Comparison of ENCODE assay signal across 18 cellular contexts in the genomic region with DNA sequence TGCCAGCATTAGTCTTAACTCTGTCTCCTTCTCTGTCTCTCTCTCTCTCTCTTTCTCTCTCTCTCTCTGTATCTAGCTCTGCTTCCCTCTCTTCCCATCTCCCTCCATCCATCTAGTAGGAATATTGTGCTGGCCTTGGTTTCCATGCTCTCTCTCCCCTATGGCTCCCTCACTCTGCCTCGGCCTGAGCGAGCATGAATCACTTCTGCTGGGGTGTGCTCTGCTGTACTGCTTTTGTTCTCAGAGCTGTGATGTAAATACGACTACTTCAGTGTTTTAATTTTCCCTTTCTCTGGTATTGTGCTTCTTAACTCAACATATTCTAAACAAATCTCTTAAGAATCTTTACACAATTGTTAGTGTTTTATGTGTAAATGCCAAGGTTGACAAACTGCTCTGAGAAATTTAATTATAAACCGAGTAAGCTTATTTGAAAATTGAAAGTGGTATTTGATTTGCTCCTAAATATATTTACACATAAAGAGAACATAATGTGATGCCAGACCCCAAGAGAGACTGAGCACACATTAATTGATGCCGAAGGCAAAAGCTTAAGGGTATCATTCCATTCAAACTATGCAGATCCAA.
DNase-seq lines count a peak whose midpoint lies in the region; FAIRE-seq and TF ChIP-seq lines count a peak whose summit lies in the region.
"Had no signal": no experiment of that assay in that cellular context is flagged by ENCODE, and none has a peak within 500 bp of the region (broad histone marks: within the 10 kb centered on the region; RNA-seq: fewer than 3 reads in every experiment).

No MANE protein-coding gene starts in this region.

- no peak overlapping the region for H3K4me3 ChIP-seq in coronary artery
- H3K4me3 ChIP-seq: left lung, vagina had no signal

- no peaks in the 10 kb centered on the region for H3K4me1 Mint-ChIP-seq in activated T-helper 1 cell treated with anti-CD3 and anti-CD28 coated beads, Interleukin-12 subunit alpha, Interleukin-12 subunit beta, Interleukin-2, Interleukin-4 antibody, amounts not matched to agents 30 ng/mL and 10 ng/mL and 1 ng/mL, durations not matched to agents 14 hours and 24 hours and 36 hours (ENCODE audit: low read depth)
- H3K4me1 Mint-ChIP-seq: activated naive CD4-positive, alpha-beta T cell treated with anti-CD3 and anti-CD28 coated beads, Interleukin-2, amount 50 U/mL, for 24 hours had no signal

- no peaks in the 10 kb centered on the region for H3K36me3 Mint-ChIP-seq in activated T-helper 1 cell treated with anti-CD3 and anti-CD28 coated beads, Interleukin-12 subunit alpha, Interleukin-12 subunit beta, Interleukin-2, Interleukin-4 antibody, amounts not matched to agents 30 ng/mL and 10 ng/mL and 1 ng/mL, durations not matched to agents 14 hours and 24 hours and 36 hours (ENCODE audit: low read depth)

- DNase-seq in GM12891 (ENCODE audit: insufficient read length, low spot score) (no peak), NCI-H1436 treated with DMSO at 0.1 percent for 48 hours (lab: John Stamatoyannopoulos, UW) (peak; percentile 31), astrocyte of the hippocampus (ENCODE audit: low read depth, low spot score) (peak; percentile 65), iris pigment epithelial cell (ENCODE audit: low read depth) (peak; percentile 64), coronary artery (ENCODE audit: low spot score) (no peak), hippocampal formation (lab: John Stamatoyannopoulos, UW) (no peak), NOMO-1 treated with dmso at 0.1 percent for 144 hours (lab: John Stamatoyannopoulos, UW; ENCODE audit: unreplicated experiment) (no peak)
- no peak for DNase-seq in activated T-helper 1 cell treated with anti-CD3 and anti-CD28 coated beads, Interleukin-12 subunit alpha, Interleukin-12 subunit beta, Interleukin-2, Interleukin-4 antibody, amounts not matched to agents 30 ng/mL and 10 ng/mL and 1 ng/mL, durations not matched to agents 14 hours and 24 hours and 36 hours (ENCODE audit: low spot score)
- DNase-seq: H7; left lung; MV-4-11; naive thymus-derived CD8-positive, alpha-beta T cell; NCI-H526; RPMI8226; stimulated activated CD4-positive, alpha-beta T cell treated with anti-CD3 and anti-CD28 coated beads, Interleukin-15, amount 100 ng/mL, for 24 hours; T-helper 17 cell had no signal

- peaks cover 4% of the 10 kb centered on the region for H3K9me3 Mint-ChIP-seq in activated T-helper 1 cell treated with anti-CD3 and anti-CD28 coated beads, Interleukin-12 subunit alpha, Interleukin-12 subunit beta, Interleukin-2, Interleukin-4 antibody, amounts not matched to agents 30 ng/mL and 10 ng/mL and 1 ng/mL, durations not matched to agents 14 hours and 24 hours and 36 hours

- FAIRE-seq in GM12891 (lab: Jason Lieb, UNC): peak; percentile 20

- TF ChIP-seq CTCF in coronary artery (IDR thresholded peaks at IDR 0.05): no peak

- no peak overlapping the region for H3K27ac Mint-ChIP-seq in activated T-helper 1 cell treated with anti-CD3 and anti-CD28 coated beads, Interleukin-12 subunit alpha, Interleukin-12 subunit beta, Interleukin-2, Interleukin-4 antibody, amounts not matched to agents 30 ng/mL and 10 ng/mL and 1 ng/mL, durations not matched to agents 14 hours and 24 hours and 36 hours
- H3K27ac Mint-ChIP-seq: activated naive CD4-positive, alpha-beta T cell treated with anti-CD3 and anti-CD28 coated beads, Interleukin-2, amount 50 U/mL, for 24 hours; naive thymus-derived CD8-positive, alpha-beta T cell; T-helper 17 cell had no signal

- no peaks in the 10 kb centered on the region for H3K27me3 Mint-ChIP-seq in activated T-helper 1 cell treated with anti-CD3 and anti-CD28 coated beads, Interleukin-12 subunit alpha, Interleukin-12 subunit beta, Interleukin-2, Interleukin-4 antibody, amounts not matched to agents 30 ng/mL and 10 ng/mL and 1 ng/mL, durations not matched to agents 14 hours and 24 hours and 36 hours (ENCODE audit: insufficient read depth)
- H3K27me3 Mint-ChIP-seq: activated naive CD4-positive, alpha-beta T cell treated with anti-CD3 and anti-CD28 coated beads, Interleukin-2, amount 50 U/mL, for 24 hours; naive thymus-derived CD8-positive, alpha-beta T cell had no signal

- intact Hi-C loops in activated T-helper 1 cell treated with anti-CD3 and anti-CD28 coated beads, Interleukin-12 subunit alpha, Interleukin-12 subunit beta, Interleukin-2, Interleukin-4 antibody, amounts not matched to agents 30 ng/mL and 10 ng/mL and 1 ng/mL, durations not matched to agents 14 hours and 24 hours and 36 hours (cut with micrococcal nuclease): no loop called here

- no peak overlapping the region for H3K4me3 Mint-ChIP-seq in activated T-helper 1 cell treated with anti-CD3 and anti-CD28 coated beads, Interleukin-12 subunit alpha, Interleukin-12 subunit beta, Interleukin-2, Interleukin-4 antibody, amounts not matched to agents 30 ng/mL and 10 ng/mL and 1 ng/mL, durations not matched to agents 14 hours and 24 hours and 36 hours
- H3K4me3 Mint-ChIP-seq: activated naive CD4-positive, alpha-beta T cell treated with anti-CD3 and anti-CD28 coated beads, Interleukin-2, amount 50 U/mL, for 24 hours; naive thymus-derived CD8-positive, alpha-beta T cell; T-helper 17 cell had no signal

- H3K27ac ChIP-seq in coronary artery: no peak overlapping the region
- H3K27ac ChIP-seq: left lung, vagina had no signal

- no peak for TF ChIP-seq POLR2A in GM12891 (IDR thresholded peaks at IDR 0.05; ENCODE audit: low read depth, low read length)

TF ChIP-seq in GM12891, 5 proteins besides CTCF, POLR2A, EP300 and RAD21:
- TF ChIP-seq POU2F2 (IDR thresholded peaks at IDR 0.05; ENCODE audit: low read depth, low read length): no peak
- no peak for TF ChIP-seq TAF1 (IDR thresholded peaks at IDR 0.05; ENCODE audit: low read depth, low read length)
- TF ChIP-seq PAX5 (IDR thresholded peaks at IDR 0.05; ENCODE audit: insufficient read depth, low read length, severe bottlenecking): no peak
- no peak for TF ChIP-seq POLR2AphosphoS5 (IDR thresholded peaks at IDR 0.05; ENCODE audit: low read depth, low read length)
- TF ChIP-seq SPI1 (IDR thresholded peaks at IDR 0.05; ENCODE audit: low read depth, low read length): no peak

Comparison
In these comparisons a context has a peak if more than half of its experiments do, and no peak if none do; other contexts are left out.
1. DNase-seq: peak in NCI-H1436 treated with DMSO at 0.1 percent for 48 hours (single experiment), astrocyte of the hippocampus (single experiment) and iris pigment epithelial cell (single experiment); none in GM12891 (single experiment), coronary artery (single experiment), hippocampal formation (0 of 2), activated T-helper 1 cell treated with anti-CD3 and anti-CD28 coated beads, Interleukin-12 subunit alpha, Interleukin-12 subunit beta, Interleukin-2, Interleukin-4 antibody, amounts not matched to agents 30 ng/mL and 10 ng/mL and 1 ng/mL, durations not matched to agents 14 hours and 24 hours and 36 hours (single experiment) and NOMO-1 treated with dmso at 0.1 percent for 144 hours (single experiment).